9 cellular contexts compared by ENCODE assay signal in genomic region chr6:127907960-127908640, GRCh38.
DNase-seq lines count a peak whose midpoint lies in the region; ATAC-seq and TF ChIP-seq lines count a peak whose summit lies in the region.
"Had no signal": no experiment of that assay in that cellular context is flagged by ENCODE, and none has a peak within 500 bp of the region (broad histone marks: within the 10 kb centered on the region; RNA-seq: fewer than 3 reads in every experiment).

No MANE protein-coding gene starts in this region.

- ATAC-seq in GM18909 (IDR thresholded peaks at IDR 0.05; ENCODE audit: poor library complexity, unreplicated experiment) = peak; percentile 90
- peak; percentile 75 for ATAC-seq in GM21723 (IDR thresholded peaks at IDR 0.05; ENCODE audit: unreplicated experiment)
- peak; percentile 81 for ATAC-seq in HG03457 (IDR thresholded peaks at IDR 0.05; ENCODE audit: unreplicated experiment)

- peaks cover 10% of the 10 kb centered on the region for H3K36me3 ChIP-seq in effector memory CD4-positive, alpha-beta T cell (ENCODE audit: control insufficient read depth, insufficient read depth, low read length)
- H3K36me3 ChIP-seq in tibial artery = no peaks in the 10 kb centered on the region
- H3K36me3 ChIP-seq: WERI-Rb-1 had no signal

- intact Hi-C loops in tibial artery (cut with DNase I; ENCODE audit: low total_unique reads) = no loop called here

- no peaks in the 10 kb centered on the region for H3K27me3 ChIP-seq in effector memory CD4-positive, alpha-beta T cell (replicated peaks; ENCODE audit: control insufficient read depth, insufficient read depth, low read length, poor library complexity, severe bottlenecking)
- H3K27me3 ChIP-seq in tibial artery = no peaks in the 10 kb centered on the region

- TF ChIP-seq CTCF in tibial artery (IDR thresholded peaks at IDR 0.05) = no peak

- H3K4me3 ChIP-seq in effector memory CD4-positive, alpha-beta T cell (ENCODE audit: insufficient read depth, low read depth, low read length, poor library complexity, severe bottlenecking) = peak overlapping the region; percentile 56
- no peak overlapping the region for H3K4me3 ChIP-seq in tibial artery

- H3K9me3 ChIP-seq in effector memory CD4-positive, alpha-beta T cell (ENCODE audit: control insufficient read depth, low read length) = peaks cover 4% of the 10 kb centered on the region
- no peaks in the 10 kb centered on the region for H3K9me3 ChIP-seq in tibial artery

- peaks cover 26% of the 10 kb centered on the region for H3K4me1 ChIP-seq in effector memory CD4-positive, alpha-beta T cell (ENCODE audit: control insufficient read depth, insufficient read depth, low read length, poor library complexity, severe bottlenecking)
- H3K4me1 ChIP-seq in tibial artery = peaks cover 0 to 10% (median 0%) of the 10 kb centered on the region in 4 donors

- peak overlapping the region; percentile 80 for H3K27ac ChIP-seq in effector memory CD4-positive, alpha-beta T cell (ENCODE audit: insufficient read depth, low read length, poor library complexity, severe bottlenecking)
- H3K27ac ChIP-seq in tibial artery = no peak overlapping the region
- H3K27ac ChIP-seq: WERI-Rb-1 had no signal

- DNase-seq in effector memory CD4-positive, alpha-beta T cell = no peak
- DNase-seq in iPS-NIHi7 (ENCODE audit: extremely low spot score) (no peak), tibial artery (no peak), Ammon's horn (ENCODE audit: low spot score) (no peak)
- DNase-seq: NCI-H82, WERI-Rb-1 had no signal
